ENCODE assay signal across 21 cellular contexts in genomic region chr1:216660561-216660960, GRCh38.
"Had no signal": no experiment of that assay in that cellular context is flagged by ENCODE, and none has a peak within 500 bp of the region (broad histone marks: within the 10 kb centered on the region; RNA-seq: fewer than 3 reads in every experiment).

No MANE protein-coding gene starts in this region.

- H3K9ac ChIP-seq: KMS-11 had no signal

- H3K27ac ChIP-seq: HL-60, KMS-11, SJCRH30 had no signal

- H3K4me1 ChIP-seq: SJCRH30 had no signal

- H3K9me3 ChIP-seq: SJCRH30 had no signal

- H3K36me3 ChIP-seq: SJCRH30 had no signal

- H3K4me2 ChIP-seq: KMS-11 had no signal

- DNase-seq: Kasumi-1, MM.1S, NCI-H1092 treated with DMSO at 0.1 percent for 48 hours, NCI-H1436, NCI-H187, NCI-H2029, NCI-H2081 treated with DMSO at 0.1 percent for 48 hours, NCI-H2171, NCI-H226, NCI-H446, NCI-H510A, NCI-H524 treated with DMSO at 0.1 percent for 48 hours, NCI-H69, NCI-H774, RPMI8226, SHP77 treated with DMSO at 0.1 percent for 48 hours, SJCRH30 had no signal

- H3K27me3 ChIP-seq: SJCRH30 had no signal

- H3K4me3 ChIP-seq: K562, SJCRH30 had no signal

- ATAC-seq: K562, SK-N-SH treated with all-trans-retinoic acid at 6 μM for 48 hours had no signal
